In genomic region chr3:195100903-195101591, GRCh38 we compare ENCODE assay signal across 9 cellular contexts.
DNase-seq lines count a peak whose midpoint lies in the region; FAIRE-seq and TF ChIP-seq lines count a peak whose summit lies in the region.
"Had no signal": no experiment of that assay in that cellular context is flagged by ENCODE, and none has a peak within 500 bp of the region (broad histone marks: within the 10 kb centered on the region; RNA-seq: fewer than 3 reads in every experiment).

No MANE protein-coding gene starts in this region.

- peak; percentile 20 for TF ChIP-seq CTCF in neutrophil (IDR thresholded peaks at IDR 0.05)

- H3K4me1 ChIP-seq in neutrophil (ENCODE audit: control insufficient read depth in 1 of 2, insufficient read depth in 1 of 2, low read depth in 1 of 2, low read length in 1 of 2) = peaks cover 73 to 87% of the 10 kb centered on the region in 2 experiments

- DNase-seq in GM12891 (ENCODE audit: insufficient read length, low spot score) (no peak), NCI-H2029 (lab: John Stamatoyannopoulos, UW) (peak; percentile 90), dermis microvascular lymphatic vessel endothelial cell (ENCODE audit: low read depth in 2 of 2) (peak; percentile 55 to 67), cortex of kidney (lab: John Stamatoyannopoulos, UW) (no peak), H7 (no peak)
- no peak for DNase-seq in stimulated activated CD4-positive, alpha-beta T cell treated with anti-CD3 and anti-CD28 coated beads, Interleukin-2, amount 100 ng/mL, for 48 hours
- DNase-seq in activated CD8-positive, alpha-beta memory T cell treated with anti-CD3 and anti-CD28 coated beads, Interleukin-2, amount 50 U/mL, for 4 hours = no peak

- no peaks in the 10 kb centered on the region for H3K9me3 ChIP-seq in neutrophil

- peak; percentile 9 for FAIRE-seq in GM12891 (lab: Jason Lieb, UNC)
- FAIRE-seq: TTC549 had no signal

- TF ChIP-seq POLR2A in GM12891 (IDR thresholded peaks at IDR 0.05; ENCODE audit: low read depth, low read length) = no peak

- peak overlapping the region; percentile 97 for H3K27ac ChIP-seq in neutrophil

- H3K4me3 ChIP-seq in neutrophil (ENCODE audit: low read depth in 1 of 2, low read length in 1 of 2) = peak overlapping the region; percentile 45 to 50
- no peak overlapping the region for H3K4me3 ChIP-seq in H7 (ENCODE audit: insufficient read depth, low read depth, low read length)

- no peaks in the 10 kb centered on the region for H3K27me3 ChIP-seq in neutrophil
- H3K27me3 ChIP-seq in H7 (ENCODE audit: control insufficient read depth, insufficient read depth, low read length) = no peaks in the 10 kb centered on the region

- no peaks in the 10 kb centered on the region for H3K36me3 ChIP-seq in neutrophil
- H3K36me3 ChIP-seq in H7 (replicated peaks; ENCODE audit: control insufficient read depth, insufficient read depth, low read length) = no peaks in the 10 kb centered on the region

TF ChIP-seq in GM12891, 5 proteins besides CTCF, POLR2A, EP300 and RAD21:
- TF ChIP-seq POU2F2 (IDR thresholded peaks at IDR 0.05; ENCODE audit: low read depth, low read length) (no peak), TAF1 (IDR thresholded peaks at IDR 0.05; ENCODE audit: low read depth, low read length) (no peak), SPI1 (IDR thresholded peaks at IDR 0.05; ENCODE audit: low read depth, low read length) (peak; percentile 70)

Comparison
In these comparisons a context has a peak if more than half of its experiments do, and no peak if none do; other contexts are left out.
1. DNase-seq: peak in NCI-H2029 (single experiment) and dermis microvascular lymphatic vessel endothelial cell (2 of 2); none in GM12891 (single experiment), stimulated activated CD4-positive, alpha-beta T cell treated with anti-CD3 and anti-CD28 coated beads, Interleukin-2, amount 100 ng/mL, for 48 hours (0 of 2), activated CD8-positive, alpha-beta memory T cell treated with anti-CD3 and anti-CD28 coated beads, Interleukin-2, amount 50 U/mL, for 4 hours (single experiment), cortex of kidney (single experiment) and H7 (single experiment).